ENCODE assay signal across 9 cellular contexts in genomic region chr10:114714281-114714741, GRCh38. TPM values are rescaled to one million over a fixed set of nuclear protein-coding genes. Genes with fewer than 3 reads are reported as not detected.
DNase-seq lines count a peak whose midpoint lies in the region; ATAC-seq and TF ChIP-seq lines count a peak whose summit lies in the region.
"Had no signal": no experiment of that assay in that cellular context is flagged by ENCODE, and none has a peak within 500 bp of the region (broad histone marks: within the 10 kb centered on the region; RNA-seq: fewer than 3 reads in every experiment).

No MANE protein-coding gene starts in this region.

- peak overlapping the region; percentile 12 for H3K27ac ChIP-seq in lower lobe of right lung

- no peaks in the 10 kb centered on the region for H3K9me3 ChIP-seq in lower lobe of right lung

- no peaks in the 10 kb centered on the region for H3K27me3 ChIP-seq in lower lobe of right lung (ENCODE audit: low read depth)

- TF ChIP-seq CTCF in AG09309 (IDR thresholded peaks at IDR 0.05; ENCODE audit: control insufficient read depth, insufficient read depth, low read depth, low read length, missing control alignments), result no peak
- TF ChIP-seq CTCF in cardiac fibroblast (IDR thresholded peaks at IDR 0.05; ENCODE audit: low read depth, low read length), result no peak
- no peak for TF ChIP-seq CTCF in lower lobe of right lung (IDR thresholded peaks at IDR 0.05)

- H3K4me3 ChIP-seq in AG09309 (ENCODE audit: control insufficient read depth, low read depth, low read length) (no peak overlapping the region), cardiac fibroblast (replicated peaks in 1 of 2; ENCODE audit: low read depth in 2 of 2, low read length in 2 of 2) (no peak overlapping the region), lower lobe of right lung (no peak overlapping the region)

- ATAC-seq in lower lobe of right lung (peak; percentile 58 to 65), GM18505 (IDR thresholded peaks at IDR 0.05; ENCODE audit: unreplicated experiment) (no peak)
- ATAC-seq in activated CD4-positive, CD25-positive, alpha-beta regulatory T cell treated with anti-CD3 and anti-CD28 coated beads, Interleukin-2, amount 50 U/mL, for 24 hours, result no peak

- peaks cover 26% of the 10 kb centered on the region for H3K4me1 ChIP-seq in lower lobe of right lung

- peak; percentile 56 for DNase-seq in AG09309 (ENCODE audit: low read depth)
- DNase-seq in NCI-H1105 treated with DMSO at 0.1 percent for 48 hours (lab: John Stamatoyannopoulos, UW), result peak; percentile 61
- peak; percentile 78 to 89 for DNase-seq in cardiac fibroblast (ENCODE audit: low read depth in 2 of 2)
- DNase-seq in lower lobe of right lung, result no peak
- DNase-seq in NCI-H2196 treated with DMSO at 0.1 percent for 48 hours (lab: John Stamatoyannopoulos, UW; ENCODE audit: unreplicated experiment), result no peak
- DNase-seq in NCI-H82 (lab: John Stamatoyannopoulos, UW), result no peak
- DNase-seq: activated T-cell treated with anti-CD3 and anti-CD28 coated beads for 4 hours had no signal

- intact Hi-C loops in lower lobe of right lung (cut with DNase I), result no loop called here

- H3K36me3 ChIP-seq in lower lobe of right lung, result no peaks in the 10 kb centered on the region

- no peak for TF ChIP-seq POLR2A in GM18505 (IDR thresholded peaks at IDR 0.05; ENCODE audit: borderline replicate concordance, extremely low read depth, insufficient read depth, insufficient read length)

RNA-seq across cellular contexts. Expression of gene ABLIM1, which starts 56.2 kb away (rescaled TPM):
- 106 TPM for total RNA-seq in lower lobe of right lung

Comparison
In these comparisons a context has a peak if more than half of its experiments do, and no peak if none do; other contexts are left out.
1. DNase-seq: peak in AG09309 (single experiment), NCI-H1105 treated with DMSO at 0.1 percent for 48 hours (single experiment) and cardiac fibroblast (2 of 2); none in lower lobe of right lung (single experiment), NCI-H2196 treated with DMSO at 0.1 percent for 48 hours (single experiment) and NCI-H82 (single experiment).
2. ATAC-seq: peak in lower lobe of right lung (2 of 2); none in activated CD4-positive, CD25-positive, alpha-beta regulatory T cell treated with anti-CD3 and anti-CD28 coated beads, Interleukin-2, amount 50 U/mL, for 24 hours (0 of 2) and GM18505 (single experiment).